In genomic region chr16:89912143-89912542, GRCh38 we compare ENCODE assay signal across 18 cellular contexts.
"Had no signal": no experiment of that assay in that cellular context is flagged by ENCODE, and none has a peak within 500 bp of the region (broad histone marks: within the 10 kb centered on the region; RNA-seq: fewer than 3 reads in every experiment).

No MANE protein-coding gene starts in this region.

- H3K27ac ChIP-seq: colonic mucosa, esophagus squamous epithelium, right atrium auricular region, tibial artery, upper lobe of left lung, uterus had no signal

- ATAC-seq: left cardiac atrium; left ventricle myocardium superior; stimulated activated effector memory CD8-positive, alpha-beta T cell treated with anti-CD3 and anti-CD28 coated beads, Interleukin-12 subunit alpha, Interleukin-12 subunit beta, amount 100 ng/mL, for 72 hours had no signal

- DNase-seq: colonic mucosa; dermis blood vessel endothelial cell; esophagus squamous epithelium; foreskin fibroblast; left cardiac atrium; left ventricle myocardium superior; mesendoderm; naive B cell; stimulated activated CD4-positive, alpha-beta T cell treated with anti-CD3 and anti-CD28 coated beads, Interleukin-2, amount 100 ng/mL, for 48 hours; stimulated activated CD8-positive, alpha-beta memory T cell treated with anti-CD3 and anti-CD28 coated beads, Interleukin-4, amount 100 ng/mL, for 48 hours; tibial artery; uterus had no signal

- H3K4me2 ChIP-seq: smooth muscle cell had no signal

- H3K4me3 ChIP-seq: colonic mucosa, esophagus squamous epithelium, lung, right atrium auricular region, smooth muscle cell, tibial artery, upper lobe of left lung, uterus had no signal

- H3K27me3 ChIP-seq: colonic mucosa, esophagus squamous epithelium, right atrium auricular region, tibial artery, upper lobe of left lung, uterus had no signal

- H3K9me3 ChIP-seq: colonic mucosa, esophagus squamous epithelium, right atrium auricular region, tibial artery, upper lobe of left lung, uterus had no signal

- FAIRE-seq: kidney had no signal

- H3K36me3 ChIP-seq: colonic mucosa, uterus had no signal

- H3K4me1 ChIP-seq: uterus had no signal
